29 cellular contexts compared by ENCODE assay signal in the genomic region with DNA sequence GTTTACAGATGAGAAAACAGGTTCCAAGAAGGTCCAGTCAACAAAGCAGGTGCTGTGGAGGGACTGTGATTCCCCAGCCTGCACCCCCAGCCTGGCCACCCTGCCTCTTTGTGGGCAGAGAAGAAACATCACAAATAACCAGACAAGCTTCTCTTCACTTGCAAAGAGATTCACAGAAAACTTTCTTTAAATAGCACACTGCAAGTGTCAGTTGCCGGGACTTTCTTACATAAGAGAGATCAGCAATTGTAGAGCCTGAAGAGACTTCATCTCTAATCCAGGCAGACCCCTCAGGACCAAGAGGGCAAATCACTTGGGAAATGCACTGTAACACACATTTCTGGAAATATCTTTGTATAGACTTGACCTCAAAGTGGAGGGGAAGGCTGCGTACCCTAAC. TPM values are rescaled to one million over a fixed set of nuclear protein-coding genes. Genes with fewer than 3 reads are reported as not detected.
"Had no signal": no experiment of that assay in that cellular context is flagged by ENCODE, and none has a peak within 500 bp of the region (broad histone marks: within the 10 kb centered on the region; RNA-seq: fewer than 3 reads in every experiment).

No MANE protein-coding gene starts in this region.

- H3K9me3 ChIP-seq: adrenal gland had no signal

- H3K27ac ChIP-seq: adrenal gland, VCaP had no signal

- H3K36me3 ChIP-seq: adrenal gland had no signal

- DNase-seq: activated B cell treated with CpG ODN at 0.5 μM for 24 hours; activated CD4-positive, alpha-beta memory T cell treated with anti-CD3 and anti-CD28 coated beads for 36 hours; activated CD4-positive, alpha-beta T cell treated with anti-CD3 and anti-CD28 coated beads for 4 hours; activated CD4-positive, alpha-beta T cell treated with anti-CD3 and anti-CD28 coated beads, Interleukin-2, amount 50 U/mL, for 1 hour; activated CD4-positive, CD25-positive, alpha-beta regulatory T cell treated with anti-CD3 and anti-CD28 coated beads, Interleukin-2, amount 50 U/mL, for 72 hours; activated CD8-positive, alpha-beta memory T cell treated with anti-CD3 and anti-CD28 coated beads, Interleukin-2, amount 50 U/mL, for 4 hours; activated gamma-delta T cell treated with Interleukin-2 at 50 U/mL for 16 hours; activated naive CD4-positive, alpha-beta T cell treated with anti-CD3 and anti-CD28 coated beads for 36 hours; activated T-cell treated with anti-CD3 and anti-CD28 coated beads for 4 hours; activated T-cell treated with anti-CD3 and anti-CD28 coated beads, Interleukin-2, amount 50 U/mL, for 4 hours; adrenal gland; anterior cingulate cortex; IMR-90; NCI-H1105; NCI-H1417 treated with DMSO at 0.1 percent for 48 hours; NCI-H1694; NCI-H1930; NCI-H2081 treated with DMSO at 0.1 percent for 48 hours; NCI-H226; NCI-H524 treated with DMSO at 0.1 percent for 48 hours; SW 1271; T-helper 1 cell; T-helper 2 cell; T-helper 9 cell had no signal

- H3K4me3 ChIP-seq: adrenal gland, K562 had no signal

- H3K4me1 ChIP-seq: adrenal gland had no signal

- ATAC-seq: activated naive CD4-positive, alpha-beta T cell treated with anti-CD3 and anti-CD28 coated beads, Interleukin-2, amount 50 U/mL, for 72 hours; activated T-cell treated with anti-CD3 and anti-CD28 coated beads, Interleukin-2, amount 50 U/mL, for 4 hours; K562; Panc1 had no signal

- H3K27me3 ChIP-seq: adrenal gland had no signal

RNA-seq across cellular contexts. Expression of a gene that starts 48.0 kb away (rescaled TPM):
- total RNA-seq: RPMI7951 had no signal
